1 cellular context compared by ENCODE assay signal in genomic region chr11:63518548-63518947, GRCh38.
TF ChIP-seq lines count a peak whose summit lies in the region.

No MANE protein-coding gene starts in this region.

TF ChIP-seq in K562, 482 proteins besides CTCF, POLR2A, EP300 and RAD21 (continues in another document):
- peak in 1 of 2 experiments; percentile 85; a peak in 2 of 4 replicates for TF ChIP-seq MLLT1 (IDR thresholded peaks at IDR 0.05)
- TF ChIP-seq HMG20B (CRISPR knock-in tag; IDR thresholded peaks at IDR 0.05): no peak
- peak; percentile 64; the same call in 1 of the 2 replicates for TF ChIP-seq ETV1 (tag; conservative IDR thresholded peaks at IDR 0.05; ENCODE audit: low read depth)
- TF ChIP-seq MAFG (tag; conservative IDR thresholded peaks at IDR 0.05): peak; percentile 47; the same call in 1 of the 2 replicates
- no peak for TF ChIP-seq SIX5 (IDR thresholded peaks at IDR 0.05; ENCODE audit: borderline replicate concordance in 1 of 2, insufficient read depth in 1 of 2, low read depth in 1 of 2, low read length in 2 of 2)
- peak; percentile 74; the same call in 1 of the 2 replicates for TF ChIP-seq SMARCE1 (IDR thresholded peaks at IDR 0.05)
- TF ChIP-seq ZFPM2 (CRISPR knock-in tag; IDR thresholded peaks at IDR 0.05): no peak
- peak in 1 of 2 experiments; percentile 65; a peak in 2 of 4 replicates for TF ChIP-seq TBL1XR1 (IDR thresholded peaks at IDR 0.05; ENCODE audit: low read length in 2 of 2)
- no peak for TF ChIP-seq NFIX (CRISPR knock-in tag; IDR thresholded peaks at IDR 0.05; ENCODE audit: low read depth)
- TF ChIP-seq RBM25 (IDR thresholded peaks at IDR 0.05; ENCODE audit: low read depth, low read length, severe bottlenecking): no peak
- peak in 1 of 2 experiments; percentile 16; a peak in 2 of 4 replicates for TF ChIP-seq FOXK2 (conservative IDR thresholded peaks at IDR 0.05 in 1 of 2, IDR thresholded peaks at IDR 0.05 in 1 of 2; ENCODE audit: low read depth in 2 of 2)
- no peak for TF ChIP-seq NFATC3 (IDR thresholded peaks at IDR 0.05)
- TF ChIP-seq ZMIZ1 (IDR thresholded peaks at IDR 0.05; ENCODE audit: low read depth in 2 of 2, low read length in 2 of 2): 0 out of 4 replicates have a peak, but pooled peaks of 1 of the 2 experiments have one; percentile 34
- TF ChIP-seq ZKSCAN1 (IDR thresholded peaks at IDR 0.05; ENCODE audit: low read depth, low read length): no peak
- no peak for TF ChIP-seq MXI1 (IDR thresholded peaks at IDR 0.05; ENCODE audit: low read depth, low read length)
- peak; percentile 47; the same call in 1 of the 2 replicates for TF ChIP-seq CTBP1 (IDR thresholded peaks at IDR 0.05; ENCODE audit: borderline replicate concordance)
- TF ChIP-seq KDM1A (IDR thresholded peaks at IDR 0.05): peak; percentile 56 to 60; a peak in 3 of 4 replicates
- 0 out of 2 replicates have a peak, but pooled peaks have one; percentile 46 for TF ChIP-seq PML (IDR thresholded peaks at IDR 0.05; ENCODE audit: low read length)
- TF ChIP-seq VEZF1 (CRISPR knock-in tag; IDR thresholded peaks at IDR 0.05): peak; percentile 31; the same call in 1 of the 2 replicates
- no peak for TF ChIP-seq ZC3H4 (CRISPR knock-in tag; IDR thresholded peaks at IDR 0.05; ENCODE audit: borderline replicate concordance)
- TF ChIP-seq RBM17 (IDR thresholded peaks at IDR 0.05; ENCODE audit: borderline replicate concordance, low read depth, low read length): no peak
- TF ChIP-seq HDAC1 (IDR thresholded peaks at IDR 0.05): peak in 1 of 2 experiments; percentile 26; a peak in 1 of 4 replicates
- TF ChIP-seq U2AF1 (optimal IDR thresholded peaks at IDR 0.05; ENCODE audit: low read depth, low read length): no peak
- no peak for TF ChIP-seq MIER1 (IDR thresholded peaks at IDR 0.05; ENCODE audit: low read depth)
- TF ChIP-seq CREB5 (CRISPR knock-in tag; IDR thresholded peaks at IDR 0.05): no peak
- no peak for TF ChIP-seq DLX4 (CRISPR knock-in tag; IDR thresholded peaks at IDR 0.05)
- TF ChIP-seq ZNF696 (CRISPR knock-in tag; conservative IDR thresholded peaks at IDR 0.05): no peak
- no peak for TF ChIP-seq BRF1 (IDR thresholded peaks at IDR 0.05; ENCODE audit: borderline replicate concordance, extremely low read depth, insufficient read length)
- no peak for TF ChIP-seq ZBTB11 (CRISPR knock-in tag; IDR thresholded peaks at IDR 0.05)
- no peak for TF ChIP-seq MXD1 (CRISPR knock-in tag; IDR thresholded peaks at IDR 0.05; ENCODE audit: borderline replicate concordance, poor library complexity, severe bottlenecking)
- no peak for TF ChIP-seq GABPB1 (CRISPR knock-in tag; IDR thresholded peaks at IDR 0.05)
- no peak for TF ChIP-seq RNF2 (IDR thresholded peaks at IDR 0.05)
- TF ChIP-seq STAT5A (IDR thresholded peaks at IDR 0.05; ENCODE audit: borderline replicate concordance, low read length): peak; percentile 30; the same call in 1 of the 2 replicates
- TF ChIP-seq ARID4B (CRISPR knock-in tag; IDR thresholded peaks at IDR 0.05): no peak
- TF ChIP-seq FOS (IDR thresholded peaks at IDR 0.05; ENCODE audit: extremely low read depth, insufficient read length): no peak
- TF ChIP-seq TEAD4 (IDR thresholded peaks at IDR 0.05; ENCODE audit: low read length): peak; percentile 89
- no peak for TF ChIP-seq TEAD4 (CRISPR knock-in tag; IDR thresholded peaks at IDR 0.05; ENCODE audit: borderline replicate concordance)
- TF ChIP-seq GABPA (tag; conservative IDR thresholded peaks at IDR 0.05; ENCODE audit: low read depth): no peak
- no peak for TF ChIP-seq ZNF280A (IDR thresholded peaks at IDR 0.05; ENCODE audit: low read depth, partially characterized antibody)
- TF ChIP-seq LCOR (CRISPR knock-in tag; IDR thresholded peaks at IDR 0.05): no peak
- peak; percentile 81 for TF ChIP-seq DPF2 (IDR thresholded peaks at IDR 0.05)
- TF ChIP-seq TRIM24 (IDR thresholded peaks at IDR 0.05): peak in 1 of 2 experiments; percentile 68; a peak in 1 of 4 replicates
- no peak for TF ChIP-seq TCF15 (CRISPR knock-in tag; IDR thresholded peaks at IDR 0.05)
- no peak for TF ChIP-seq COPS2 (conservative IDR thresholded peaks at IDR 0.05)
- TF ChIP-seq MAFF (IDR thresholded peaks at IDR 0.05; ENCODE audit: low read length): no peak
- TF ChIP-seq MYBL2 (IDR thresholded peaks at IDR 0.05; ENCODE audit: low read depth): no peak
- TF ChIP-seq MYBL2 (CRISPR knock-in tag; IDR thresholded peaks at IDR 0.05; ENCODE audit: borderline replicate concordance): no peak
- peak; percentile 82 for TF ChIP-seq TAL1 (IDR thresholded peaks at IDR 0.05)
